19 cellular contexts compared by ENCODE assay signal in genomic region chr2:205613970-205614559, GRCh38.
A peak's percentile ranks its signal among the peaks of the same experiment; 100 is the strongest.
DNase-seq lines count a peak whose midpoint lies in the region; ATAC-seq and TF ChIP-seq lines count a peak whose summit lies in the region.
"Had no signal": no experiment of that assay in that cellular context is flagged by ENCODE, and none has a peak within 500 bp of the region (broad histone marks: within the 10 kb centered on the region; RNA-seq: fewer than 3 reads in every experiment).

No MANE protein-coding gene starts in this region.

- H3K27ac Mint-ChIP-seq in T-helper 2 cell treated with Interferon-gamma antibody and Interleukin-4, amounts not matched to agents 5 μg/mL and 100 μg/mL, for 36 hours = peak overlapping the region; percentile 32
- no peak overlapping the region for H3K27ac Mint-ChIP-seq in activated CD8-positive, alpha-beta T cell treated with anti-CD3 and anti-CD28 coated beads, Interleukin-2, amount 10 ng/mL, durations not matched to agents 7 days and 5 days
- H3K27ac Mint-ChIP-seq: H9, IgD-negative memory B cell had no signal

- peaks cover 11% of the 10 kb centered on the region for H3F3A ChIP-seq in smooth muscle cell (ENCODE audit: low read depth)

- H3K27ac ChIP-seq in mesodermal cell (ENCODE audit: low read depth, low read length, severe bottlenecking) (peak overlapping the region; percentile 44), smooth muscle cell (ENCODE audit: low read depth) (no peak overlapping the region), substantia nigra (ENCODE audit: low read depth, low read length, poor library complexity, severe bottlenecking) (no peak overlapping the region), stomach (no peak overlapping the region)

- H3K36me3 ChIP-seq in mesodermal cell (ENCODE audit: control insufficient read depth, insufficient read depth, low read length) = no peaks in the 10 kb centered on the region
- H3K36me3 ChIP-seq in smooth muscle cell (ENCODE audit: low read depth) = no peaks in the 10 kb centered on the region
- no peaks in the 10 kb centered on the region for H3K36me3 ChIP-seq in stomach

- ATAC-seq in activated CD8-positive, alpha-beta T cell treated with anti-CD3 and anti-CD28 coated beads, Interleukin-2, amount 10 ng/mL, durations not matched to agents 7 days and 5 days = peak; percentile 29
- no peak for ATAC-seq in HG03460 (IDR thresholded peaks at IDR 0.05; ENCODE audit: unreplicated experiment)

- no peaks in the 10 kb centered on the region for H3K79me2 ChIP-seq in smooth muscle cell (ENCODE audit: low read depth)

- peak overlapping the region; percentile 24 for H3K4me3 Mint-ChIP-seq in T-helper 2 cell treated with Interferon-gamma antibody and Interleukin-4, amounts not matched to agents 5 μg/mL and 100 μg/mL, for 36 hours
- no peak overlapping the region for H3K4me3 Mint-ChIP-seq in activated CD8-positive, alpha-beta T cell treated with anti-CD3 and anti-CD28 coated beads, Interleukin-2, amount 10 ng/mL, durations not matched to agents 7 days and 5 days
- H3K4me3 Mint-ChIP-seq: CD4-positive, alpha-beta memory T cell; H9; IgD-negative memory B cell had no signal

- TF ChIP-seq EP300 in stomach (IDR thresholded peaks at IDR 0.05) = no peak

- peak overlapping the region; percentile 32 for H3K4me2 ChIP-seq in smooth muscle cell

- H2AFZ ChIP-seq in smooth muscle cell (ENCODE audit: low read depth) = no peak overlapping the region

- H3K27me3 Mint-ChIP-seq in T-helper 2 cell treated with Interferon-gamma antibody and Interleukin-4, amounts not matched to agents 5 μg/mL and 100 μg/mL, for 36 hours (ENCODE audit: low read depth) = no peaks in the 10 kb centered on the region
- peaks cover 11% of the 10 kb centered on the region for H3K27me3 Mint-ChIP-seq in activated CD8-positive, alpha-beta T cell treated with anti-CD3 and anti-CD28 coated beads, Interleukin-2, amount 10 ng/mL, durations not matched to agents 7 days and 5 days (ENCODE audit: low read depth)

- no peaks in the 10 kb centered on the region for H3K9me3 Mint-ChIP-seq in T-helper 2 cell treated with Interferon-gamma antibody and Interleukin-4, amounts not matched to agents 5 μg/mL and 100 μg/mL, for 36 hours
- peaks cover 3% of the 10 kb centered on the region for H3K9me3 Mint-ChIP-seq in activated CD8-positive, alpha-beta T cell treated with anti-CD3 and anti-CD28 coated beads, Interleukin-2, amount 10 ng/mL, durations not matched to agents 7 days and 5 days (ENCODE audit: insufficient read depth)
- H3K9me3 Mint-ChIP-seq: IgD-negative memory B cell had no signal

- no peak for DNase-seq in T-helper 2 cell treated with Interferon-gamma antibody and Interleukin-4, amounts not matched to agents 5 μg/mL and 100 μg/mL, for 36 hours (ENCODE audit: low spot score)
- DNase-seq in T-helper 2 cell (no peak), smooth muscle cell (lab: John Stamatoyannopoulos, UW; ENCODE audit: unreplicated experiment) (no peak), substantia nigra (lab: John Stamatoyannopoulos, UW) (no peak), stomach (no peak)
- no peak for DNase-seq in activated CD8-positive, alpha-beta T cell treated with anti-CD3 and anti-CD28 coated beads, Interleukin-2, amount 10 ng/mL, durations not matched to agents 7 days and 5 days
- DNase-seq: 8988T; CD4-positive, alpha-beta memory T cell; DMS79; H9; Kasumi-1; MM.1S; NCI-H1105; NCI-H1694; NCI-H345; NCI-H526 had no signal

- H3K9me3 ChIP-seq in mesodermal cell (ENCODE audit: control insufficient read depth, low read length) = no peaks in the 10 kb centered on the region
- H3K9me3 ChIP-seq in smooth muscle cell (replicated peaks; ENCODE audit: low read depth) = no peaks in the 10 kb centered on the region
- H3K9me3 ChIP-seq in stomach = no peaks in the 10 kb centered on the region

- CTCF ChIA-PET in activated CD8-positive, alpha-beta T cell treated with anti-CD3 and anti-CD28 coated beads, Interleukin-2, amount 10 ng/mL, durations not matched to agents 7 days and 5 days (lab: Charles Lee) = interaction anchor here (0.8 to 1.4 kb wide), 3 partner anchors 62 to 67 kb away, joined by 3 read pairs; no protein-coding TSS in a partner anchor

- TF ChIP-seq POLR2A in stomach (IDR thresholded peaks at IDR 0.05) = no peak

- intact Hi-C loops in stomach (cut with DNase I; ENCODE audit: low total_unique reads) = no loop called here

- WGBS in mesodermal cell (ENCODE audit: insufficient coverage in 2 of 2), 2 experiments = 77% methylated on average over 3 of the region's 3 CpGs
- WGBS in smooth muscle cell (ENCODE audit: low lambda C conversion rate) = 55% methylated on average over 3 of the region's 3 CpGs
- 42 to 53% (median 43%) methylated on average over 3 of the region's 3 CpGs for WGBS in stomach, 5 donors

- H3K4me1 Mint-ChIP-seq in T-helper 2 cell treated with Interferon-gamma antibody and Interleukin-4, amounts not matched to agents 5 μg/mL and 100 μg/mL, for 36 hours (ENCODE audit: low read depth) = peaks cover 39% of the 10 kb centered on the region
- H3K4me1 Mint-ChIP-seq in activated CD8-positive, alpha-beta T cell treated with anti-CD3 and anti-CD28 coated beads, Interleukin-2, amount 10 ng/mL, durations not matched to agents 7 days and 5 days (ENCODE audit: low read depth) = peaks cover 44% of the 10 kb centered on the region
- H3K4me1 Mint-ChIP-seq: IgD-negative memory B cell had no signal

- H3K4me3 ChIP-seq in mesodermal cell (ENCODE audit: extremely low read depth, insufficient read depth, low read length, poor library complexity, severe bottlenecking) = no peak overlapping the region
- H3K4me3 ChIP-seq in smooth muscle cell = no peak overlapping the region
- H3K4me3 ChIP-seq in stomach = no peak overlapping the region

- peaks cover 2% of the 10 kb centered on the region for H3K36me3 Mint-ChIP-seq in T-helper 2 cell treated with Interferon-gamma antibody and Interleukin-4, amounts not matched to agents 5 μg/mL and 100 μg/mL, for 36 hours (ENCODE audit: low read depth)
- peaks cover 4% of the 10 kb centered on the region for H3K36me3 Mint-ChIP-seq in activated CD8-positive, alpha-beta T cell treated with anti-CD3 and anti-CD28 coated beads, Interleukin-2, amount 10 ng/mL, durations not matched to agents 7 days and 5 days (ENCODE audit: low read depth)
- H3K36me3 Mint-ChIP-seq: CD4-positive, alpha-beta memory T cell; IgD-negative memory B cell had no signal

- no peak for TF ChIP-seq CTCF in smooth muscle cell (IDR thresholded peaks at IDR 0.05; ENCODE audit: borderline replicate concordance, insufficient read depth, poor library complexity, severe bottlenecking)
- no peak for TF ChIP-seq CTCF in stomach (IDR thresholded peaks at IDR 0.05)

- H3K4me1 ChIP-seq in mesodermal cell (ENCODE audit: control insufficient read depth, insufficient read depth, low read length, poor library complexity, severe bottlenecking) (peaks cover 19% of the 10 kb centered on the region), smooth muscle cell (ENCODE audit: low read depth) (peaks cover 22% of the 10 kb centered on the region), stomach (peaks cover 0 to 12% (median 0%) of the 10 kb centered on the region in 4 donors)

- no peaks in the 10 kb centered on the region for H4K20me1 ChIP-seq in smooth muscle cell (ENCODE audit: low read depth)

- H3K27me3 ChIP-seq in smooth muscle cell (ENCODE audit: low read depth) = peaks cover 10% of the 10 kb centered on the region
- no peaks in the 10 kb centered on the region for H3K27me3 ChIP-seq in stomach

- POLR2A ChIA-PET in activated CD8-positive, alpha-beta T cell treated with anti-CD3 and anti-CD28 coated beads, Interleukin-2, amount 10 ng/mL, durations not matched to agents 7 days and 5 days (lab: Charles Lee) = interaction anchor here (0.7 kb wide), 1 partner anchor 24 kb away, joined by 5 read pairs; no protein-coding TSS in a partner anchor

- no peak overlapping the region for H3K9ac ChIP-seq in smooth muscle cell (ENCODE audit: low read depth)
